ENCODE assay signal across 32 cellular contexts in the genomic region with DNA sequence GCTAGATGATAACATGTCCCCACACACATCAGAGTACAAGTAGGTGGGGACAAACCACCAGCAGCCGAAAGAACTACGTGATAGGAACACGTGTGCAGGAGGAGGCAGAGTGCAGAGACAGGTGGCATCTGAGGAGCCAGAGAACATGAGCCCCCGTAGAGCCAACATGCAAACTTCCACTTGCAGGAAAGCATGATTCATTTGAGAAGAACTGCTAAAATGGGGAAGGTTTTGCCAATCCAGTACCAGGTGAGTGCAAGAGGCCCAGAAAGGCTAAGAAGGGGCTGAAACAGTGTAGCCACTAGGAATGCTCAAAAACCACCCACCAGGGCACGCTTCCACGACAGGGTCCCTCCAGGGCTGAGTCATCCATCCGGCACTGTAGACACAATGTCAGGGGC.
DNase-seq lines count a peak whose midpoint lies in the region; ATAC-seq and TF ChIP-seq lines count a peak whose summit lies in the region.
"Had no signal": no experiment of that assay in that cellular context is flagged by ENCODE, and none has a peak within 500 bp of the region (broad histone marks: within the 10 kb centered on the region; RNA-seq: fewer than 3 reads in every experiment).

No MANE protein-coding gene starts in this region.

- 73 to 84% (median 83%) methylated on average over 7 of the region's 7 CpGs for WGBS in ovary, 3 donors

- no peak overlapping the region for H3K9ac ChIP-seq in neural progenitor cell
- H3K9ac ChIP-seq: GM23248 had no signal

- in situ Hi-C loops in astrocyte of the cerebellum (cut with HindIII; ENCODE audit: low sequenced_read_pairs): no loop called here

- H3K27ac ChIP-seq in neural progenitor cell (no peak overlapping the region), ovary (no peak overlapping the region)
- H3K27ac ChIP-seq: gastroesophageal sphincter, GM23248, testis had no signal

- no peak for TF ChIP-seq POLR2A in ovary (IDR thresholded peaks at IDR 0.05)

- peaks cover 9% of the 10 kb centered on the region for H3K9me3 Mint-ChIP-seq in neural progenitor cell

- TF ChIP-seq CTCF in astrocyte of the cerebellum (IDR thresholded peaks at IDR 0.05; ENCODE audit: low read depth, low read length, missing control alignments): no peak
- TF ChIP-seq CTCF in neural progenitor cell (IDR thresholded peaks at IDR 0.05): no peak
- TF ChIP-seq CTCF in ovary (IDR thresholded peaks at IDR 0.05): no peak

- H3K4me1 ChIP-seq in neural progenitor cell: no peaks in the 10 kb centered on the region
- no peaks in the 10 kb centered on the region for H3K4me1 ChIP-seq in ovary (ENCODE audit: insufficient read depth)
- H3K4me1 ChIP-seq: gastroesophageal sphincter, testis had no signal

- H3K4me2 ChIP-seq in neural progenitor cell: no peak overlapping the region

- H3K4me1 Mint-ChIP-seq in neural progenitor cell: peaks cover 27% of the 10 kb centered on the region
- H3K4me1 Mint-ChIP-seq: IgD-negative memory B cell, immature natural killer cell had no signal

- H3K4me3 ChIP-seq in astrocyte of the cerebellum (ENCODE audit: low read depth, low read length): no peak overlapping the region
- no peak overlapping the region for H3K4me3 ChIP-seq in neural progenitor cell
- H3K4me3 ChIP-seq in ovary: no peak overlapping the region
- H3K4me3 ChIP-seq: gastroesophageal sphincter, GM23248, testis had no signal

- intact Hi-C loops in ovary (cut with DNase I): no loop called here

- no peak for ATAC-seq in GM19324 (IDR thresholded peaks at IDR 0.05; ENCODE audit: low FRiP score, unreplicated experiment)
- ATAC-seq: activated CD4-positive, CD25-positive, alpha-beta regulatory T cell treated with anti-CD3 and anti-CD28 coated beads, Interleukin-2, amount 50 U/mL, for 24 hours; gastroesophageal sphincter; left lobe of liver; stimulated activated naive CD8-positive, alpha-beta T cell treated with anti-CD3 and anti-CD28 coated beads, Interleukin-15, Interleukin-2, amounts not matched to agents 100 U/mL and 50 U/mL, for 24 hours had no signal

- peak overlapping the region; percentile 12 for H2AFZ ChIP-seq in neural progenitor cell (replicated peaks)
- H2AFZ ChIP-seq: GM23248 had no signal

- no peaks in the 10 kb centered on the region for H3F3A ChIP-seq in neural progenitor cell (ENCODE audit: low read depth)

- no peaks in the 10 kb centered on the region for H3K79me2 ChIP-seq in neural progenitor cell (ENCODE audit: low read depth)

- H4K20me1 ChIP-seq in neural progenitor cell (ENCODE audit: low read depth): no peaks in the 10 kb centered on the region

- DNase-seq in EL: peak; percentile 3
- DNase-seq in HT1080 (ENCODE audit: low read depth): peak; percentile 71
- DNase-seq in astrocyte of the cerebellum (ENCODE audit: low read depth): peak; percentile 13
- DNase-seq in neural progenitor cell (ENCODE audit: low spot score): no peak
- DNase-seq in ovary: no peak
- no peak for DNase-seq in NCI-H1417 treated with DMSO at 0.1 percent for 48 hours (lab: John Stamatoyannopoulos, UW)
- no peak for DNase-seq in T1000 (lab: John Stamatoyannopoulos, UW)
- DNase-seq: ACHN; activated CD4-positive, alpha-beta T cell treated with anti-CD3 and anti-CD28 coated beads, Interleukin-2, amount 50 U/mL, for 48 hours; activated CD8-positive, alpha-beta memory T cell treated with anti-CD3 and anti-CD28 coated beads, Interleukin-2, amount 50 U/mL, for 4 hours; activated naive CD4-positive, alpha-beta T cell treated with anti-CD3 and anti-CD28 coated beads for 36 hours; BE2C; DMS153; GDM1; GM23248; hypothalamus; immature natural killer cell; NCI-H1105; NCI-H2029; NCI-H2227 treated with DMSO at 0.1 percent for 48 hours; NCI-H69; nucleus accumbens; RPMI8226; stimulated activated naive CD8-positive, alpha-beta T cell treated with anti-CD3 and anti-CD28 coated beads, Interleukin-15, Interleukin-2, amounts not matched to agents 100 U/mL and 50 U/mL, for 24 hours; testis had no signal

- no peak for TF ChIP-seq EP300 in ovary (IDR thresholded peaks at IDR 0.05)

- H3K27me3 ChIP-seq in neural progenitor cell: no peaks in the 10 kb centered on the region
- no peaks in the 10 kb centered on the region for H3K27me3 ChIP-seq in ovary
- H3K27me3 ChIP-seq: BE2C, gastroesophageal sphincter, testis had no signal

- H3K4me3 Mint-ChIP-seq in neural progenitor cell: no peak overlapping the region
- H3K4me3 Mint-ChIP-seq: activated naive CD4-positive, alpha-beta T cell treated with anti-CD3 and anti-CD28 coated beads for 36 hours; activated T-helper 1 cell treated with anti-CD3 and anti-CD28 coated beads, Interleukin-12 subunit alpha, Interleukin-12 subunit beta, Interleukin-2, Interleukin-4 antibody, amounts not matched to agents 30 ng/mL and 10 ng/mL and 1 ng/mL, durations not matched to agents 14 hours and 24 hours and 36 hours; dendritic cell treated with granulocyte-macrophage colony-stimulating factor and Interleukin-4, amounts not matched to agents 40 ng/mL and 50 ng/mL, for 4 days; IgD-negative memory B cell; immature natural killer cell had no signal

- H3K36me3 Mint-ChIP-seq in neural progenitor cell: peaks cover 3% of the 10 kb centered on the region
- H3K36me3 Mint-ChIP-seq: IgD-negative memory B cell had no signal

- peaks cover 3% of the 10 kb centered on the region for H3K27me3 Mint-ChIP-seq in neural progenitor cell (ENCODE audit: insufficient read depth, low read depth)
- H3K27me3 Mint-ChIP-seq: dendritic cell treated with granulocyte-macrophage colony-stimulating factor and Interleukin-4, amounts not matched to agents 40 ng/mL and 50 ng/mL, for 4 days; IgD-negative memory B cell had no signal

- H3K36me3 ChIP-seq in neural progenitor cell (no peaks in the 10 kb centered on the region), ovary (no peaks in the 10 kb centered on the region)
- H3K36me3 ChIP-seq: BE2C, gastroesophageal sphincter had no signal

- no peak overlapping the region for H3K27ac Mint-ChIP-seq in neural progenitor cell
- H3K27ac Mint-ChIP-seq: activated naive CD4-positive, alpha-beta T cell treated with anti-CD3 and anti-CD28 coated beads for 36 hours; activated T-helper 1 cell treated with anti-CD3 and anti-CD28 coated beads, Interleukin-12 subunit alpha, Interleukin-12 subunit beta, Interleukin-2, Interleukin-4 antibody, amounts not matched to agents 30 ng/mL and 10 ng/mL and 1 ng/mL, durations not matched to agents 14 hours and 24 hours and 36 hours; dendritic cell treated with granulocyte-macrophage colony-stimulating factor and Interleukin-4, amounts not matched to agents 40 ng/mL and 50 ng/mL, for 4 days; immature natural killer cell had no signal

- H3K9me3 ChIP-seq in neural progenitor cell (ENCODE audit: low read depth): no peaks in the 10 kb centered on the region
- H3K9me3 ChIP-seq in ovary: no peaks in the 10 kb centered on the region
- H3K9me3 ChIP-seq: BE2C, gastroesophageal sphincter, testis had no signal

Comparison
In these comparisons a context has a peak if more than half of its experiments do, and no peak if none do; other contexts are left out.
1. DNase-seq: peak in EL (single experiment), HT1080 (single experiment) and astrocyte of the cerebellum (single experiment); none in neural progenitor cell (single experiment), ovary (0 of 5), NCI-H1417 treated with DMSO at 0.1 percent for 48 hours (single experiment) and T1000 (single experiment).